Comparison of ENCODE assay signal across 8 cellular contexts in genomic region chr15:92733090-92733933, GRCh38.
A peak's percentile ranks its signal among the peaks of the same experiment; 100 is the strongest.
DNase-seq lines count a peak whose midpoint lies in the region; TF ChIP-seq lines count a peak whose summit lies in the region.

No MANE protein-coding gene starts in this region.

- H3K9me3 ChIP-seq in AG04450 (ENCODE audit: control insufficient read depth, insufficient read depth, low read length): no peaks in the 10 kb centered on the region
- H3K9me3 ChIP-seq in HUES48 (ENCODE audit: control insufficient read depth, insufficient read depth, low read length): no peaks in the 10 kb centered on the region
- no peaks in the 10 kb centered on the region for H3K9me3 ChIP-seq in mammary epithelial cell (replicated peaks; ENCODE audit: insufficient read depth, low read length)
- no peaks in the 10 kb centered on the region for H3K9me3 ChIP-seq in mucosa of stomach (ENCODE audit: control insufficient read depth, low read length)

- H3K9ac ChIP-seq in HUES48 (ENCODE audit: low read depth, low read length): no peak overlapping the region
- H3K9ac ChIP-seq in mammary epithelial cell (ENCODE audit: insufficient read depth, low read length): no peak overlapping the region
- peak overlapping the region; percentile 69 for H3K9ac ChIP-seq in mucosa of stomach (ENCODE audit: low read length)

- H2AFZ ChIP-seq in mammary epithelial cell (ENCODE audit: low read depth, low read length): peak overlapping the region; percentile 99

- H3K27me3 ChIP-seq in AG04450 (ENCODE audit: control insufficient read depth, insufficient read depth, low read length) (no peaks in the 10 kb centered on the region), HUES48 (ENCODE audit: control insufficient read depth, insufficient read depth, low read length) (no peaks in the 10 kb centered on the region), mammary epithelial cell (ENCODE audit: insufficient read depth, low read length) (no peaks in the 10 kb centered on the region), mucosa of stomach (ENCODE audit: control insufficient read depth, insufficient read depth, low read length) (no peaks in the 10 kb centered on the region)

- BruUV-seq in mammary epithelial cell (replicated peaks; lab: Mats Ljungman, UMichigan): no TSS peak

- no peak for TF ChIP-seq CTCF in AG04450 (IDR thresholded peaks at IDR 0.05; ENCODE audit: low read depth, low read length)
- TF ChIP-seq CTCF in mammary epithelial cell (conservative IDR thresholded peaks at IDR 0.05 in 1 of 2, IDR thresholded peaks at IDR 0.05 in 1 of 2; ENCODE audit: extremely low read depth in 1 of 2, insufficient read depth in 1 of 2, low read depth in 1 of 2, low read length in 2 of 2): no peak

- DNase-seq in AG04450 (ENCODE audit: low read depth, low spot score) (no peak), mammary epithelial cell (no peak), amniotic stem cell (lab: John Stamatoyannopoulos, UW) (no peak), NCI-H2107 treated with DMSO at 0.1 percent for 48 hours (lab: John Stamatoyannopoulos, UW; ENCODE audit: unreplicated experiment) (no peak), NCI-H2081 (lab: John Stamatoyannopoulos, UW) (no peak)
- DNase-seq in activated CD4-positive, CD25-positive, alpha-beta regulatory T cell treated with anti-CD3 and anti-CD28 coated beads, Interleukin-2, amount 50 U/mL, for 72 hours: no peak

- H3K4me1 ChIP-seq in HUES48 (ENCODE audit: control insufficient read depth, insufficient read depth, low read length) (no peaks in the 10 kb centered on the region), mammary epithelial cell (ENCODE audit: insufficient read depth, low read length) (peaks cover 4% of the 10 kb centered on the region), mucosa of stomach (ENCODE audit: control insufficient read depth, insufficient read depth, low read length) (no peaks in the 10 kb centered on the region)

- H3K27ac ChIP-seq in AG04450 (ENCODE audit: low read depth, low read length) (no peak overlapping the region), HUES48 (ENCODE audit: low read depth, low read length) (no peak overlapping the region), mammary epithelial cell (ENCODE audit: insufficient read depth, low read depth, low read length) (no peak overlapping the region)

- no peaks in the 10 kb centered on the region for H4K20me1 ChIP-seq in mammary epithelial cell (ENCODE audit: insufficient read depth, low read length)

- in situ Hi-C loops in mammary epithelial cell (cut with MboI; ENCODE audit: low sequenced_read_pairs in 2 of 2): no loop called here

- POLR2A ChIA-PET in AG04450 (lab: Yijun Ruan, JAX): no interaction called here

- H3K36me3 ChIP-seq in HUES48 (ENCODE audit: control insufficient read depth, insufficient read depth, low read length): no peaks in the 10 kb centered on the region
- no peaks in the 10 kb centered on the region for H3K36me3 ChIP-seq in mammary epithelial cell (ENCODE audit: insufficient read depth, low read length)
- no peaks in the 10 kb centered on the region for H3K36me3 ChIP-seq in mucosa of stomach (ENCODE audit: control insufficient read depth, insufficient read depth, low read length)

- CTCF ChIA-PET in AG04450 (lab: Charles Lee): interaction anchor here (1.4 to 2.4 kb wide), 2 partner anchors 17 to 19 kb away, joined by 3 to 14 read pairs; no protein-coding TSS in a partner anchor
- CTCF ChIA-PET in mammary epithelial cell (lab: Charles Lee; ENCODE audit: low non-redundant PET): no interaction called here

- dilution Hi-C loops in mammary epithelial cell (cut with HindIII; ENCODE audit: low sequenced_read_pairs): no loop called here

- intact Hi-C loops in mammary epithelial cell (cut with micrococcal nuclease): no loop called here

- peak overlapping the region; percentile 49 for H3K4me3 ChIP-seq in AG04450 (ENCODE audit: low read depth, low read length)
- H3K4me3 ChIP-seq in HUES48 (ENCODE audit: low read depth, low read length): peak overlapping the region; percentile 40
- peak overlapping the region; percentile 15 to 52 (median 51) for H3K4me3 ChIP-seq in mammary epithelial cell (replicated peaks in 1 of 3; ENCODE audit: insufficient read depth in 1 of 3, low read depth in 2 of 3, low read length in 3 of 3)
- H3K4me3 ChIP-seq in mucosa of stomach (ENCODE audit: low read length): peak overlapping the region; percentile 21

- peak overlapping the region; percentile 93 for H3K4me2 ChIP-seq in mammary epithelial cell (ENCODE audit: insufficient read depth, low read depth, low read length)

- no peaks in the 10 kb centered on the region for H3K79me2 ChIP-seq in mammary epithelial cell (ENCODE audit: insufficient read depth, low read length)

- WGBS in mammary epithelial cell (ENCODE audit: low coverage, missing lambda C conversion rate): 66% methylated on average over 12 of the region's 12 CpGs
